8 cellular contexts compared by ENCODE assay signal in genomic region chr11:64358907-64359711, GRCh38. TPM values are rescaled to one million over a fixed set of nuclear protein-coding genes. Genes with fewer than 3 reads are reported as not detected.
A peak's percentile ranks its signal among the peaks of the same experiment; 100 is the strongest.
DNase-seq lines count a peak whose midpoint lies in the region; FAIRE-seq and TF ChIP-seq lines count a peak whose summit lies in the region.

TSS of gene RPS6KA4 (plus strand) at chr11:64359162. CDS start at chr11:64359236, 74 bp downstream.

- peak within 1 kb of the TSS; percentile 78 to 92 for H3K4me3 Mint-ChIP-seq in H9

- H3K36me3 ChIP-seq in muscle layer of duodenum (ENCODE audit: control insufficient read depth in 1 of 2, insufficient read depth in 2 of 2, low read length in 2 of 2), result peaks cover 13 to 27% of the 10 kb centered on the region in 2 donors

- no peaks in the 10 kb centered on the region for H3K9me3 Mint-ChIP-seq in H9

- H2BK15ac ChIP-seq in H9 (ENCODE audit: low read depth, low read length), result no peak within 1 kb of the TSS

- peak within 1 kb of the TSS; percentile 37 for H3K18ac ChIP-seq in H9 (ENCODE audit: insufficient read length, low read depth, low read length)

- H3K27me3 ChIP-seq in H9 (ENCODE audit: insufficient read depth, low read length) (no peaks in the 10 kb centered on the region; the same call in 1 of the 2 replicates), muscle layer of duodenum (ENCODE audit: low read depth, low read length) (no peaks in the 10 kb centered on the region)

- no peaks in the 10 kb centered on the region for H3K27me3 Mint-ChIP-seq in H9 (ENCODE audit: low read depth)

- no peak within 1 kb of the TSS for H2AFZ ChIP-seq in H9 (ENCODE audit: low read length)

- H4K5ac ChIP-seq in H9 (ENCODE audit: insufficient read length, low read depth, low read length), result no peak within 1 kb of the TSS

- peak within 1 kb of the TSS; percentile 54 for H3K14ac ChIP-seq in H9 (ENCODE audit: insufficient read depth, low read length)

- no CpG with 5 or more reads among the region's 70 CpGs for WGBS in H9 (ENCODE audit: extremely low coverage, insufficient read length, low lambda C conversion rate)

- peaks cover 12% of the 10 kb centered on the region for H3K23me2 ChIP-seq in H9 (ENCODE audit: insufficient read length, low read depth, low read length, poor library complexity, severe bottlenecking)

- no peak for FAIRE-seq in HTR-8/SVneo (lab: Jason Lieb, UNC)

- peaks cover 2% of the 10 kb centered on the region for H4K20me1 ChIP-seq in H9 (ENCODE audit: control insufficient read depth, insufficient read depth, insufficient read length)

- H3K4me2 ChIP-seq in H9 (ENCODE audit: insufficient read depth, insufficient read length, low read length), result peak within 1 kb of the TSS; percentile 54

- H4K91ac ChIP-seq in H9 (ENCODE audit: insufficient read length, low read depth, low read length), result no peak within 1 kb of the TSS

- H3K4me1 Mint-ChIP-seq in H9, result peaks cover 21 to 38% of the 10 kb centered on the region in 2 experiments

- no peak within 1 kb of the TSS for H3T11ph ChIP-seq in H9 (ENCODE audit: low read length)

- in situ Hi-C loops in G401 (cut with HindIII; ENCODE audit: low sequenced_read_pairs), result no loop called here

- H3K4me1 ChIP-seq in H9 (ENCODE audit: insufficient read depth, low read length) (peaks cover 2% of the 10 kb centered on the region; the same call in 1 of the 2 replicates), muscle layer of duodenum (ENCODE audit: control insufficient read depth in 1 of 2, insufficient read depth in 2 of 2, low read length in 2 of 2) (peaks cover 7 to 41% of the 10 kb centered on the region in 2 donors)

- no peak within 1 kb of the TSS for H3K56ac ChIP-seq in H9 (ENCODE audit: insufficient read length, low read depth, low read length)

- no peak within 1 kb of the TSS for H3K27ac Mint-ChIP-seq in H9

- no peaks in the 10 kb centered on the region for H3K9me3 ChIP-seq in H9 (ENCODE audit: control insufficient read depth, low read depth, low read length)
- H3K9me3 ChIP-seq in muscle layer of duodenum (ENCODE audit: control insufficient read depth in 1 of 2, low read length in 2 of 2), result no peaks in the 10 kb centered on the region

- no peak within 1 kb of the TSS for H3K23ac ChIP-seq in H9 (ENCODE audit: insufficient read length, low read depth, low read length)

- no peak for TF ChIP-seq CTCF in H9 (conservative IDR thresholded peaks at IDR 0.05)

- H3K9ac ChIP-seq in H9 (ENCODE audit: extremely low read depth, insufficient read length, low read length), result peak within 1 kb of the TSS; percentile 10

- H3K79me2 ChIP-seq in H9 (ENCODE audit: insufficient read depth, low read length), result no peaks in the 10 kb centered on the region

- no peak within 1 kb of the TSS for H3K4ac ChIP-seq in H9 (ENCODE audit: low read depth, low read length)

- no peaks in the 10 kb centered on the region for H3K79me1 ChIP-seq in H9 (ENCODE audit: insufficient read depth, low read depth, low read length, poor library complexity, severe bottlenecking)

- H3K27ac ChIP-seq in H9 (ENCODE audit: insufficient read length, low read depth, low read length) (no peak within 1 kb of the TSS), muscle layer of duodenum (ENCODE audit: low read length) (peak within 1 kb of the TSS; percentile 87), temporal lobe (ENCODE audit: low read depth, low read length) (peak within 1 kb of the TSS; percentile 83)

- peak within 1 kb of the TSS; percentile 79 to 94 for H3K4me3 ChIP-seq in muscle layer of duodenum (ENCODE audit: low read depth in 1 of 2, low read length in 2 of 2)

- H2BK20ac ChIP-seq in H9 (ENCODE audit: low read depth, low read length, poor library complexity, severe bottlenecking), result no peak within 1 kb of the TSS

- DNase-seq in G401 (ENCODE audit: low spot score), result peak; percentile 72
- no peak for DNase-seq in H9
- peak; percentile 81 for DNase-seq in NCI-H69 (lab: John Stamatoyannopoulos, UW)
- DNase-seq in activated effector memory CD4-positive, alpha-beta T cell treated with anti-CD3 and anti-CD28 coated beads, Interleukin-2, amount 50 U/mL, for 16 hours, result peak; percentile 85
- DNase-seq in fibroblast of peridontal ligament (ENCODE audit: extremely low read depth), result peak; percentile 40
- DNase-seq in HTR-8/SVneo (ENCODE audit: insufficient read length, low spot score), result no peak

- H2BK120ac ChIP-seq in H9 (ENCODE audit: low read depth, low read length, poor library complexity, severe bottlenecking), result no peak within 1 kb of the TSS

- no peak within 1 kb of the TSS for H2BK12ac ChIP-seq in H9 (ENCODE audit: insufficient read length, low read depth, low read length)

- no peak within 1 kb of the TSS for H2AK5ac ChIP-seq in H9 (ENCODE audit: insufficient read length, low read length)

- no peak within 1 kb of the TSS for H4K8ac ChIP-seq in H9 (replicated peaks; ENCODE audit: insufficient read length, low read depth, low read length)

- H3K36me3 Mint-ChIP-seq in H9 (ENCODE audit: insufficient read depth in 1 of 3, low read depth in 3 of 3), result peaks cover 12 to 29% (median 22%) of the 10 kb centered on the region in 3 experiments; a peak in 6 of 7 replicates

- no peak within 1 kb of the TSS for H2BK5ac ChIP-seq in H9 (ENCODE audit: insufficient read length, low read length)

RNA-seq across cellular contexts. Expression of gene RPS6KA4, which starts in this region (rescaled TPM):
- total RNA-seq in G401 (2014; rRNA removed; shearing (Covaris generic)), result 113 and 126 TPM in 2 replicates
- total RNA-seq in H9 (2021), result 10.8 and 11.1 TPM in 2 replicates
- 7.1 TPM for total RNA-seq in temporal lobe

Comparison
In these comparisons a context has a peak if more than half of its experiments do, and no peak if none do; other contexts are left out.
1. DNase-seq: peak in G401 (single experiment), NCI-H69 (single experiment), activated effector memory CD4-positive, alpha-beta T cell treated with anti-CD3 and anti-CD28 coated beads, Interleukin-2, amount 50 U/mL, for 16 hours (single experiment) and fibroblast of peridontal ligament (single experiment); none in H9 (single experiment) and HTR-8/SVneo (single experiment).